In genomic region chr9:18018661-18019060, GRCh38 we compare ENCODE assay signal across 22 cellular contexts.
"Had no signal": no experiment of that assay in that cellular context is flagged by ENCODE, and none has a peak within 500 bp of the region (broad histone marks: within the 10 kb centered on the region; RNA-seq: fewer than 3 reads in every experiment).

No MANE protein-coding gene starts in this region.

- H3K9me3 ChIP-seq: SK-N-SH had no signal

- H3K9ac ChIP-seq: KMS-11, SK-N-SH had no signal

- H3K27ac ChIP-seq: KMS-11, RWPE1 had no signal

- H3K4me3 ChIP-seq: K562 had no signal

- DNase-seq: Kasumi-1; MM.1S; NCI-H1092 treated with DMSO at 0.1 percent for 48 hours; NCI-H1436; NCI-H187; NCI-H2029; NCI-H2081 treated with DMSO at 0.1 percent for 48 hours; NCI-H2171; NCI-H226; NCI-H446; NCI-H510A; NCI-H524 treated with DMSO at 0.1 percent for 48 hours; NCI-H69; NCI-H774; NK-92 treated with Interleukin-12 subunit alpha and Interleukin-12 subunit beta, amount 100 ng/mL, for 24 hours; PC-3; SHP77; SK-N-SH had no signal

- ATAC-seq: K562, Panc1, PC-3 had no signal
